In genomic region chr6:80233262-80233661, GRCh38 we compare ENCODE assay signal across 10 cellular contexts.
"Had no signal": no experiment of that assay in that cellular context is flagged by ENCODE, and none has a peak within 500 bp of the region (broad histone marks: within the 10 kb centered on the region; RNA-seq: fewer than 3 reads in every experiment).

No MANE protein-coding gene starts in this region.

- H3K4me1 Mint-ChIP-seq: IgD-negative memory B cell had no signal

- H3K27ac Mint-ChIP-seq: HFFc6, IgD-negative memory B cell had no signal

- H3K36me3 ChIP-seq: HAP-1 had no signal

- ATAC-seq: HCT116, HepG2 had no signal

- H3K27me3 Mint-ChIP-seq: IgD-negative memory B cell had no signal

- H3K9me3 Mint-ChIP-seq: HFFc6, IgD-negative memory B cell had no signal

- H3K9me3 ChIP-seq: HAP-1 had no signal

- H3K27ac ChIP-seq: GM23248, HL-60 had no signal

- H3K4me3 Mint-ChIP-seq: HFFc6, IgD-negative memory B cell had no signal

- H3K4me3 ChIP-seq: GM23248, HAP-1 had no signal

- DNase-seq: GM23248, GOT3, H7, HFFc6, KBM-7 had no signal
